In the genomic region with DNA sequence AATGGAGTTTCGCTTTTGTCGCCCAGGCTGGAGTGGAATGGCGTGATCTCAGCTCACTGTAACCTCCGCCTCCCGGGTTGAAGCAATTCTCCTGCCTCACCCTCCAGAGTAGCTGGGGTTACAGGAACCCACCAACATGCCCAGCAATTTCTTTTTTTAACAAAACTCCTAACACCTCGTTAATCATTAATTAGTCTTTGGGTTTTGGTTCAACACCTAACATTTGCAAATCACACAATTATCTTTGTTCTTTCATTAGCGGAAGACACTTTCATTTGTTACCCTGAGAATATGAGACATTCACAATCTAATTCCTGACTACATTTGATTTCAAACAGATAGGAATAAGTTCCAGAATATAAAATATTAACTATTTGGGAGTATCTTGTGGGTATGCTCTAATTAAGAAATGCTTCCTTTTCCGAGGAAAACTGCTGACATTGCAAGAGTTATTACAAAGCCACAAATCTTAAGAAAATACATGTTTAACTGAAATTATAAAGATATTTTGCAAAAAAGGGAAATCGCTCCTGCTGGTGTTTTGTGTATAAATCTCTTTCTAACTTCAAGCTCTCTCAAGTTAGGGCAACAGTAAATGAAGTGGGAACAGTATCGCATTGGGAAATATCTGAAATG, we compare ENCODE assay signal across 8 cellular contexts. TPM values are rescaled to one million over a fixed set of nuclear protein-coding genes. Genes with fewer than 3 reads are reported as not detected.
DNase-seq lines count a peak whose midpoint lies in the region; ATAC-seq, FAIRE-seq and TF ChIP-seq lines count a peak whose summit lies in the region.

No MANE protein-coding gene starts in this region.

- H3K27ac ChIP-seq in cardiac muscle cell (peak overlapping the region; percentile 96), K562 (ENCODE audit: extremely low read depth, low read depth, low read length) (peak overlapping the region; percentile 90), mesenchymal stem cell (ENCODE audit: low read length, poor library complexity, severe bottlenecking) (no peak overlapping the region), uterus (peak overlapping the region; percentile 94 to 95)

- no peaks in the 10 kb centered on the region for H3K9me1 ChIP-seq in K562 (ENCODE audit: control insufficient read depth, insufficient read depth, low read length)

- H2BK12ac ChIP-seq in mesenchymal stem cell (ENCODE audit: low read length in 2 of 2), result no peak overlapping the region

- no peak overlapping the region for H3K18ac ChIP-seq in mesenchymal stem cell (ENCODE audit: low read depth in 1 of 2, low read length in 2 of 2)

- TF ChIP-seq RAD21 in K562 (CRISPR knock-in tag; conservative IDR thresholded peaks at IDR 0.05 in 1 of 2, IDR thresholded peaks at IDR 0.05 in 1 of 2), result no peak

- H3K9ac ChIP-seq in K562 (ENCODE audit: insufficient read depth in 1 of 2, low read depth in 2 of 2, low read length in 2 of 2) (peak overlapping the region; percentile 95 to 99; a peak in 3 of 4 replicates), mesenchymal stem cell (ENCODE audit: low read length) (peak overlapping the region; percentile 99)

- H3K14ac ChIP-seq in mesenchymal stem cell (ENCODE audit: low read length in 2 of 2), result no peak overlapping the region

- BruUV-seq in K562 (replicated peaks; lab: Mats Ljungman, UMichigan), result no TSS peak

- TF ChIP-seq EP300 in K562 (IDR thresholded peaks at IDR 0.05; ENCODE audit: low read length), result no peak

- H3K4me1 ChIP-seq in cardiac muscle cell (ENCODE audit: low read depth), result peaks cover 24% of the 10 kb centered on the region
- peaks cover 4 to 7% of the 10 kb centered on the region in 2 experiments; a peak in 3 of 5 replicates for H3K4me1 ChIP-seq in K562 (replicated peaks in 1 of 2; ENCODE audit: control insufficient read depth in 2 of 2, insufficient read depth in 2 of 2, low read length in 2 of 2)
- H3K4me1 ChIP-seq in mesenchymal stem cell (ENCODE audit: control insufficient read depth, insufficient read depth, low read depth, low read length), result peaks cover 3% of the 10 kb centered on the region
- H3K4me1 ChIP-seq in uterus, result peaks cover 0 to 4% of the 10 kb centered on the region in 2 donors

- no peak overlapping the region for H3K23ac ChIP-seq in mesenchymal stem cell (ENCODE audit: low read length in 2 of 2)

- H3K4ac ChIP-seq in mesenchymal stem cell (ENCODE audit: low read depth in 1 of 2, low read length in 2 of 2), result peak overlapping the region in 1 of 2 experiments; percentile 69

- H3K9me3 ChIP-seq in cardiac muscle cell (ENCODE audit: low read depth) (no peaks in the 10 kb centered on the region), K562 (replicated peaks; ENCODE audit: control insufficient read depth, insufficient read depth, low read depth, low read length) (no peaks in the 10 kb centered on the region), mesenchymal stem cell (ENCODE audit: control insufficient read depth, low read length) (no peaks in the 10 kb centered on the region), uterus (no peaks in the 10 kb centered on the region)

- H3K27me3 ChIP-seq in cardiac muscle cell (no peaks in the 10 kb centered on the region), K562 (ENCODE audit: control insufficient read depth in 2 of 2, insufficient read depth in 2 of 2, low read length in 2 of 2) (no peaks in the 10 kb centered on the region), mesenchymal stem cell (ENCODE audit: control insufficient read depth in 1 of 2, insufficient read depth in 1 of 2, low read length in 2 of 2) (no peaks in the 10 kb centered on the region), uterus (no peaks in the 10 kb centered on the region)

- no peak for ATAC-seq in Right ventricle myocardium superior (ENCODE audit: poor library complexity)
- no peak for ATAC-seq in K562
- ATAC-seq in GM18873 (IDR thresholded peaks at IDR 0.05; ENCODE audit: low FRiP score, unreplicated experiment), result no peak
- no peak for ATAC-seq in GM19467 (IDR thresholded peaks at IDR 0.05; ENCODE audit: unreplicated experiment)

- CTCF ChIA-PET in K562 (lab: Yijun Ruan, JAX; ENCODE audit: low intra/inter-chr PET ratio), result no interaction called here

- no peak for FAIRE-seq in K562 (lab: Jason Lieb, UNC)

- no peak overlapping the region for H2BK120ac ChIP-seq in mesenchymal stem cell (ENCODE audit: low read depth, low read length)

- peak overlapping the region; percentile 53 for H3K4me3 ChIP-seq in cardiac muscle cell
- peak overlapping the region; percentile 68 for H3K4me3 ChIP-seq in K562
- H3K4me3 ChIP-seq in mesenchymal stem cell (ENCODE audit: insufficient read depth in 1 of 2, low read depth in 1 of 2, low read length in 2 of 2), result peak overlapping the region in 1 of 2 experiments; percentile 94
- peak overlapping the region; percentile 87 to 90 for H3K4me3 ChIP-seq in uterus

- H3K79me2 ChIP-seq in K562 (ENCODE audit: control insufficient read depth, insufficient read depth, low read length), result peaks cover 51% of the 10 kb centered on the region

- intact Hi-C loops in Right ventricle myocardium superior (cut with DNase I) (no loop called here), K562 (cut with micrococcal nuclease) (loop anchor here (10.0 kb wide), 2 partner anchors 1228 to 1968 kb away; a partner anchor contains a TSS), uterus (cut with DNase I; ENCODE audit: low total_unique reads) (no loop called here)

- in situ Hi-C loops in K562 (cut with MboI), result loop anchor here (25.0 kb wide), 1 partner anchor 1220 kb away; a partner anchor contains a TSS

- H2BK15ac ChIP-seq in mesenchymal stem cell (ENCODE audit: low read depth, poor library complexity, severe bottlenecking), result no peak overlapping the region

- H3K36me3 ChIP-seq in cardiac muscle cell, result peaks cover 9% of the 10 kb centered on the region
- peaks cover 21% of the 10 kb centered on the region for H3K36me3 ChIP-seq in K562 (ENCODE audit: control insufficient read depth, insufficient read depth, low read length)
- H3K36me3 ChIP-seq in mesenchymal stem cell (ENCODE audit: control insufficient read depth in 1 of 2, insufficient read depth in 2 of 2, low read depth in 1 of 2, low read length in 2 of 2), result peaks cover 0 to 6% of the 10 kb centered on the region in 2 experiments
- H3K36me3 ChIP-seq in uterus, result no peaks in the 10 kb centered on the region

- no peak overlapping the region for H4K8ac ChIP-seq in mesenchymal stem cell (ENCODE audit: low read length)

- no peak for DNase-seq in cardiac muscle cell (ENCODE audit: low read depth in 1 of 2, low spot score in 1 of 2)
- DNase-seq in Right ventricle myocardium superior, result no peak
- DNase-seq in K562 (ENCODE audit: extremely low read depth in 1 of 4, low spot score in 3 of 4), result no peak
- DNase-seq in mesenchymal stem cell, result peak; percentile 6
- no peak for DNase-seq in uterus
- no peak for DNase-seq in DMS79 (lab: John Stamatoyannopoulos, UW)

- H3K4me2 ChIP-seq in K562 (ENCODE audit: insufficient read depth, low read length) (peak overlapping the region; percentile 96), mesenchymal stem cell (ENCODE audit: low read length, poor library complexity, severe bottlenecking) (peak overlapping the region; percentile 70)

- peaks cover 6% of the 10 kb centered on the region for H3K79me1 ChIP-seq in mesenchymal stem cell (replicated peaks; ENCODE audit: low read length, poor library complexity, severe bottlenecking)

- H4K20me1 ChIP-seq in K562 (replicated peaks; ENCODE audit: control insufficient read depth, insufficient read depth, low read length), result no peaks in the 10 kb centered on the region

- H2AFZ ChIP-seq in K562 (ENCODE audit: low read depth, low read length) (peak overlapping the region; percentile 92), mesenchymal stem cell (ENCODE audit: low read depth, low read length) (no peak overlapping the region)

- H2BK5ac ChIP-seq in mesenchymal stem cell (ENCODE audit: low read depth, low read length, poor library complexity, severe bottlenecking), result no peak overlapping the region

- TF ChIP-seq POLR2A in K562 (conservative IDR thresholded peaks at IDR 0.05) (no peak), uterus (IDR thresholded peaks at IDR 0.05) (no peak)

- POLR2A ChIA-PET in K562 (lab: Yijun Ruan, JAX), result no interaction called here

- TF ChIP-seq CTCF in cardiac muscle cell (IDR thresholded peaks at IDR 0.05; ENCODE audit: low read depth, low read length), result no peak
- no peak for TF ChIP-seq CTCF in K562 (IDR thresholded peaks at IDR 0.05 in 2 of 3, conservative IDR thresholded peaks at IDR 0.05 in 1 of 3; ENCODE audit: insufficient read depth in 2 of 3, low read depth in 1 of 3, low read length in 3 of 3)
- no peak for TF ChIP-seq CTCF in uterus (IDR thresholded peaks at IDR 0.05)

- no peak overlapping the region for H4K91ac ChIP-seq in mesenchymal stem cell (ENCODE audit: low read length)

- peak overlapping the region; percentile 29 for H2AK5ac ChIP-seq in mesenchymal stem cell (ENCODE audit: low read length, severe bottlenecking)

- WGBS in K562 (ENCODE audit: insufficient coverage, low coverage, missing lambda C conversion rate), result 64% methylated on average over 10 of the region's 10 CpGs
- 92% methylated on average over 8 of the region's 10 CpGs for WGBS in mesenchymal stem cell

RNA-seq across cellular contexts. Expression of a gene that starts 1.2 kb away (rescaled TPM):
- total RNA-seq in cardiac muscle cell, result 48.2 and 94.2 TPM in 2 replicates
- polyA plus RNA-seq in cardiac muscle cell, result 81.8 and 84.5 TPM in 2 replicates
- total RNA-seq in Right ventricle myocardium superior, result 19.5 TPM
- total RNA-seq in K562 (2011; cell fraction: chromatin; rRNA removed; ENCODE audit: low replicate concordance), result 42.0 and 104 TPM in 2 replicates
- total RNA-seq in K562 (2011; cell fraction: nucleolus; rRNA removed), result 33.5 and 39.6 TPM in 2 replicates
- 75.8 and 152 TPM in 2 replicates for total RNA-seq in K562 (2011; cell fraction: nucleoplasm; rRNA removed)
- 116 and 204 TPM in 2 replicates for total RNA-seq in K562 (2014; rRNA removed)
- 164 and 185 TPM in 2 replicates for total RNA-seq in K562 (2014; rRNA removed; fragmentation: Illumina TruSeq; extraction: Trizol)
- total RNA-seq in K562 (2015; rRNA removed; fragmentation: Illumina TruSeq; extraction: Trizol), result 165 and 180 TPM in 2 replicates
- 79.6 and 81.5 TPM in 2 replicates for total RNA-seq in K562 (2021)
- polyA plus RNA-seq in K562 (2011; rRNA removed), result 81.6 and 131 TPM in 2 replicates
- polyA plus RNA-seq in K562 (2011; cell fraction: cytosol; rRNA removed), result 80.4 and 165 TPM in 2 replicates
- polyA plus RNA-seq in K562 (2011; cell fraction: nucleus; rRNA removed), result 54.8 and 56.2 TPM in 2 replicates
- polyA plus RNA-seq in K562 (2012), result 123 and 124 TPM in 2 replicates
- polyA plus RNA-seq in K562 (2014; fragmentation: Illumina TruSeq; extraction: Trizol), result 167 and 196 TPM in 2 replicates
- polyA plus RNA-seq in K562 (2014; fragmentation: Nextera tagmentation; extraction: Ambion mirVana), result 100 to 1,000 TPM; 192 to 243 TPM
- 288 and 340 TPM in 2 replicates for polyA plus RNA-seq in K562 (2014; rRNA removed)
- polyA minus RNA-seq in K562 (2011; rRNA and poly(A)+ RNA removed), result 120 and 164 TPM in 2 replicates
- polyA minus RNA-seq in K562 (2011; cell fraction: cytosol; rRNA and poly(A)+ RNA removed), result 15.2 and 19.8 TPM in 2 replicates
- polyA minus RNA-seq in K562 (2011; cell fraction: nucleus; rRNA and poly(A)+ RNA removed), result 39.4 and 59.6 TPM in 2 replicates
- polyA plus RNA-seq in mesenchymal stem cell (2013, experiment 1 of 2), result 41.2 TPM
- 43.4 TPM for polyA plus RNA-seq in mesenchymal stem cell (2013, experiment 2 of 2)
- total RNA-seq in uterus, result 10 to 100 TPM; 14.1 to 60.4 (median 38.5) TPM

RNA-seq across cellular contexts. Expression of a gene that starts 41.8 kb away (rescaled TPM):
- 0.80 TPM in 1 of 2 replicates, not detected in the other for total RNA-seq in cardiac muscle cell
- not detected in 2 replicates for polyA plus RNA-seq in cardiac muscle cell
- 0.81 TPM for total RNA-seq in Right ventricle myocardium superior
- 0.46 TPM in 1 of 2 replicates, not detected in the other for total RNA-seq in K562 (2011; cell fraction: chromatin; rRNA removed; ENCODE audit: low replicate concordance)
- not detected in 2 replicates for total RNA-seq in K562 (2011; cell fraction: nucleolus; rRNA removed)
- total RNA-seq in K562 (2011; cell fraction: nucleoplasm; rRNA removed), result 0.37 TPM in 1 of 2 replicates, not detected in the other
- total RNA-seq in K562 (2014; rRNA removed), result not detected in 2 replicates
- 0.33 and 0.38 TPM in 2 replicates for total RNA-seq in K562 (2014; rRNA removed; fragmentation: Illumina TruSeq; extraction: Trizol)
- not detected in 2 replicates for total RNA-seq in K562 (2015; rRNA removed; fragmentation: Illumina TruSeq; extraction: Trizol)
- not detected in 2 replicates for total RNA-seq in K562 (2021)
- polyA plus RNA-seq in K562 (2011; rRNA removed), result not detected in 2 replicates
- not detected in 2 replicates for polyA plus RNA-seq in K562 (2011; cell fraction: cytosol; rRNA removed)
- polyA plus RNA-seq in K562 (2011; cell fraction: nucleus; rRNA removed), result not detected in 2 replicates
- 0.18 and 0.51 TPM in 2 replicates for polyA plus RNA-seq in K562 (2012)
- not detected in 2 replicates for polyA plus RNA-seq in K562 (2014; fragmentation: Illumina TruSeq; extraction: Trizol)
- polyA plus RNA-seq in K562 (2014; fragmentation: Nextera tagmentation; extraction: Ambion mirVana), result not detected
- polyA plus RNA-seq in K562 (2014; rRNA removed), result not detected in 2 replicates
- polyA minus RNA-seq in K562 (2011; rRNA and poly(A)+ RNA removed), result not detected in 2 replicates
- not detected in 2 replicates for polyA minus RNA-seq in K562 (2011; cell fraction: cytosol; rRNA and poly(A)+ RNA removed)
- not detected in 2 replicates for polyA minus RNA-seq in K562 (2011; cell fraction: nucleus; rRNA and poly(A)+ RNA removed)
- polyA plus RNA-seq in mesenchymal stem cell (2013, experiment 1 of 2), result not detected
- not detected for polyA plus RNA-seq in mesenchymal stem cell (2013, experiment 2 of 2)
- 1 to 10 TPM in 1 of 4 donors, not detected in 3; 4.8 TPM for total RNA-seq in uterus
